Comparison of ENCODE assay signal across 1 cellular context in the genomic region with DNA sequence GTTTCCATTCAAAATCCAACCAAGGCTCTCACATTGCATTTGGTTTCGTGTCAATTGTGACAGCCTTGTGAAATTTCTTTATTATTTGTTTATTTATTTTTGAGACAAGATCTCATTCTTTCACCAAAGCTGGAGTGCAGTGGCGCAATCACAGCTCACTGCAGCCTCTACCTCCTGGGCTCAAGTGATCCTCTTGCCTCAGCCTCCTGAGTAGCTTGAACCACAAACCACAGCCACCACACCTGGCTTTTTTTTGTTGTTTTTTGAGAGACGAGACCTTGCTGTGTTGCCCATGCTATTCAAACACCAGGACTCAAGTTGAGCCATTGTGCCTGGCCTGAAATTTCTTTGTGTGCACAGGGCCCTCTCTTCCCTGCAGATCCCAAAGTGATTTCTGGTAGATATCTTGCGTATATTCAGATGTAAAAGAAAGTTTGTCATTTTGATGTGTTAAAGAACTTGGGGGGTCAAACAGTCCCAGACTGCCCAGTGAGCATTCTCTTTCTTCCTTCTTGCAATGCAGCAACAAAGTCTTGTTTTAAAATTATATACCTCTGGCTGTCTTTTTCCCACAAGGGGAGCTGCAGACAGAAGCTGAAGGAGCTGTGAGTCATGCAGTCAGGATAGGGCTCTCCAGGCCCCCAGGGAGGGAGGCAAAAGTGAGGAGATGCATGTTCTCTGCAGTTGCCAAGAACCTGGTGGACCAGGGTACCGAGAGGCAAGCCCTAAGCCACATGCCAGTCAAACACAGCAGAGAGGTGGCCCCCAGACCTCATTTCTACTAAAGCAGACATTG.
TF ChIP-seq lines count a peak whose summit lies in the region.

No MANE protein-coding gene starts in this region.

TF ChIP-seq in SK-N-SH treated with all-trans-retinoic acid at 6 μM for 48 hours, 23 proteins besides CTCF, POLR2A, EP300 and RAD21 (continued from another document):
- TF ChIP-seq ZNF565 (CRISPR knock-in tag; conservative IDR thresholded peaks at IDR 0.05; ENCODE audit: low read depth) (no peak), ESRRG (CRISPR knock-in tag; IDR thresholded peaks at IDR 0.05) (no peak), ZNF8 (CRISPR knock-in tag; IDR thresholded peaks at IDR 0.05) (no peak), ARNTL (CRISPR knock-in tag; IDR thresholded peaks at IDR 0.05; ENCODE audit: borderline replicate concordance, low read depth) (no peak)
- TF ChIP-seq, protein P1, sequence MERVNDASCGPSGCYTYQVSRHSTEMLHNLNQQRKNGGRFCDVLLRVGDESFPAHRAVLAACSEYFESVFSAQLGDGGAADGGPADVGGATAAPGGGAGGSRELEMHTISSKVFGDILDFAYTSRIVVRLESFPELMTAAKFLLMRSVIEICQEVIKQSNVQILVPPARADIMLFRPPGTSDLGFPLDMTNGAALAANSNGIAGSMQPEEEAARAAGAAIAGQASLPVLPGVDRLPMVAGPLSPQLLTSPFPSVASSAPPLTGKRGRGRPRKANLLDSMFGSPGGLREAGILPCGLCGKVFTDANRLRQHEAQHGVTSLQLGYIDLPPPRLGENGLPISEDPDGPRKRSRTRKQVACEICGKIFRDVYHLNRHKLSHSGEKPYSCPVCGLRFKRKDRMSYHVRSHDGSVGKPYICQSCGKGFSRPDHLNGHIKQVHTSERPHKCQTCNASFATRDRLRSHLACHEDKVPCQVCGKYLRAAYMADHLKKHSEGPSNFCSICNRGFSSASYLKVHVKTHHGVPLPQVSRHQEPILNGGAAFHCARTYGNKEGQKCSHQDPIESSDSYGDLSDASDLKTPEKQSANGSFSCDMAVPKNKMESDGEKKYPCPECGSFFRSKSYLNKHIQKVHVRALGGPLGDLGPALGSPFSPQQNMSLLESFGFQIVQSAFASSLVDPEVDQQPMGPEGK (CRISPR knock-in tag; IDR thresholded peaks at IDR 0.05; ENCODE audit: borderline replicate concordance): no peak
